23 cellular contexts compared by ENCODE assay signal in the genomic region with DNA sequence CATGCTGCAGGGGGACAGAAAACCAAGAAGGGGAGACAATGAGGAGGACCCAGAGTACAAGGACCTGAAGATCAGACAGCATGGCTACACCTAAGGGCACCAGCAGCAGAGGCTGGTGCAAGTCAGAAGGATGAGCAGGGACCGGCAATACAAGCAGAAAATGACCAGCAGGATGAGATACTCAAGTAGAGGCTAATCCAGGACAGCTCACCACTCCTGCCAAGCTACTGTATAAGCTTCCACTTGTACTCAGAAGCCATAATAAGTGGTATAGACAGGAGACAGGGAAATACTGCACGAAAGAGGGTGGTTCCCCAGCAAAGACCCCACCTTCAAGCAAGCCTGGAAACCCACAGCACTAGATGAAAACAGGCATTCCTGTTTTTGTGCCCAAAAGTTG.
"Had no signal": no experiment of that assay in that cellular context is flagged by ENCODE, and none has a peak within 500 bp of the region (broad histone marks: within the 10 kb centered on the region; RNA-seq: fewer than 3 reads in every experiment).

No MANE protein-coding gene starts in this region.

- H3K4me1 ChIP-seq: foreskin keratinocyte, right atrium auricular region, sigmoid colon, suprapubic skin, thyroid gland, upper lobe of left lung, uterus had no signal

- H3K9me3 ChIP-seq: heart left ventricle, right atrium auricular region, sigmoid colon, suprapubic skin, thyroid gland, upper lobe of left lung, uterus had no signal

- FAIRE-seq: endothelial cell of umbilical vein, islet of Langerhans had no signal

- H3K4me3 ChIP-seq: coronary artery, heart left ventricle, right atrium auricular region, sigmoid colon, skin epidermis, suprapubic skin, thyroid gland, upper lobe of left lung, uterus had no signal

- H3K27me3 ChIP-seq: foreskin keratinocyte, heart left ventricle, right atrium auricular region, sigmoid colon, suprapubic skin, thyroid gland, upper lobe of left lung, uterus had no signal

- H3K27ac ChIP-seq: coronary artery, foreskin keratinocyte, heart left ventricle, right atrium auricular region, sigmoid colon, skin epidermis, suprapubic skin, thyroid gland, upper lobe of left lung, uterus had no signal

- H3K36me3 ChIP-seq: heart left ventricle, right atrium auricular region, sigmoid colon, suprapubic skin, thyroid gland, upper lobe of left lung, uterus had no signal

- DNase-seq: effector CD4-positive, alpha-beta T cell; endodermal cell; erythroblast; foreskin keratinocyte; heart left ventricle; hippocampal formation; kidney glomerular epithelial cell; naive thymus-derived CD4-positive, alpha-beta T cell; nephron progenitor cell; posterior cingulate gyrus; sigmoid colon; stimulated activated CD4-positive, alpha-beta T cell treated with anti-CD3 and anti-CD28 coated beads, Interleukin-2, amount 100 ng/mL, for 24 hours; stimulated activated CD4-positive, alpha-beta T cell treated with anti-CD3 and anti-CD28 coated beads, Interleukin-4, amount 100 ng/mL, for 4 hours; stimulated activated naive CD4-positive, alpha-beta T cell; thyroid gland; uterus had no signal

- ATAC-seq: foreskin keratinocyte; heart left ventricle; naive thymus-derived CD4-positive, alpha-beta T cell had no signal
